ENCODE assay signal across 24 cellular contexts in genomic region chr19:16375936-16376185, GRCh38. TPM values are rescaled to one million over a fixed set of nuclear protein-coding genes. Genes with fewer than 3 reads are reported as not detected.
DNase-seq lines count a peak whose midpoint lies in the region; ATAC-seq and TF ChIP-seq lines count a peak whose summit lies in the region.
"Had no signal": no experiment of that assay in that cellular context is flagged by ENCODE, and none has a peak within 500 bp of the region (broad histone marks: within the 10 kb centered on the region; RNA-seq: fewer than 3 reads in every experiment).

No MANE protein-coding gene starts in this region.

- H3K9me3 Mint-ChIP-seq in activated naive CD4-positive, alpha-beta T cell treated with anti-CD3 and anti-CD28 coated beads, Interleukin-2, amount 50 U/mL, for 24 hours: no peaks in the 10 kb centered on the region
- H3K9me3 Mint-ChIP-seq in CD8-positive, alpha-beta memory T cell: no peaks in the 10 kb centered on the region
- peaks cover 5% of the 10 kb centered on the region for H3K9me3 Mint-ChIP-seq in glutamatergic neuron (ENCODE audit: unreplicated experiment)
- H3K9me3 Mint-ChIP-seq in stimulated activated memory B cell treated with anti-CD40 and anti-IgM and Interleukin-4, amounts not matched to agents 10 μg/mL and 1 μg/mL and 100 μg/mL, for 72 hours: no peaks in the 10 kb centered on the region
- H3K9me3 Mint-ChIP-seq: brain had no signal

- POLR2A ChIA-PET in CD8-positive, alpha-beta memory T cell (lab: Charles Lee): interaction anchor here (1.8 to 2.0 kb wide), 3 partner anchors 45 to 52 kb away, joined by 12 to 16 read pairs (median 14); partner anchors contain the start of gene KLF2

- no peaks in the 10 kb centered on the region for H3K27me3 ChIP-seq in CD8-positive, alpha-beta memory T cell (ENCODE audit: insufficient read depth, low read length, poor library complexity, severe bottlenecking)
- H3K27me3 ChIP-seq: pancreas, stomach, tibial artery had no signal

- ATAC-seq in stimulated activated memory B cell treated with anti-CD40 and anti-IgM and Interleukin-4, amounts not matched to agents 10 μg/mL and 1 μg/mL and 100 μg/mL, for 72 hours: no peak
- no peak for ATAC-seq in GM21367 (IDR thresholded peaks at IDR 0.05; ENCODE audit: unreplicated experiment)
- no peak for ATAC-seq in HG02678 (IDR thresholded peaks at IDR 0.05; ENCODE audit: unreplicated experiment)
- ATAC-seq: pancreas had no signal

- peaks cover 5% of the 10 kb centered on the region for H3K36me3 ChIP-seq in CD8-positive, alpha-beta memory T cell (ENCODE audit: insufficient read depth, low read length)

- no peaks in the 10 kb centered on the region for H3K9me3 ChIP-seq in CD8-positive, alpha-beta memory T cell (ENCODE audit: low read length)
- H3K9me3 ChIP-seq: BLaER1 treated with 17β-estradiol and CSF1 and Interleukin-3, amounts not matched to agents 10 nM and 100 nM; pancreas; stomach; tibial artery had no signal

- H3K4me1 ChIP-seq in CD8-positive, alpha-beta memory T cell (ENCODE audit: insufficient read depth, low read length): peaks cover 90% of the 10 kb centered on the region

- H3K27me3 Mint-ChIP-seq in activated naive CD4-positive, alpha-beta T cell treated with anti-CD3 and anti-CD28 coated beads, Interleukin-2, amount 50 U/mL, for 24 hours: no peaks in the 10 kb centered on the region
- peaks cover 0 to 1% of the 10 kb centered on the region in 2 donors for H3K27me3 Mint-ChIP-seq in CD8-positive, alpha-beta memory T cell
- H3K27me3 Mint-ChIP-seq in glutamatergic neuron (ENCODE audit: unreplicated experiment): peaks cover 12% of the 10 kb centered on the region
- no peaks in the 10 kb centered on the region for H3K27me3 Mint-ChIP-seq in stimulated activated memory B cell treated with anti-CD40 and anti-IgM and Interleukin-4, amounts not matched to agents 10 μg/mL and 1 μg/mL and 100 μg/mL, for 72 hours

- peak overlapping the region; percentile 51 for H3K4me3 Mint-ChIP-seq in activated naive CD4-positive, alpha-beta T cell treated with anti-CD3 and anti-CD28 coated beads, Interleukin-2, amount 50 U/mL, for 24 hours
- peak overlapping the region; percentile 34 to 81 (median 67) for H3K4me3 Mint-ChIP-seq in CD8-positive, alpha-beta memory T cell
- no peak overlapping the region for H3K4me3 Mint-ChIP-seq in glutamatergic neuron (ENCODE audit: unreplicated experiment)
- no peak overlapping the region for H3K4me3 Mint-ChIP-seq in stimulated activated memory B cell treated with anti-CD40 and anti-IgM and Interleukin-4, amounts not matched to agents 10 μg/mL and 1 μg/mL and 100 μg/mL, for 72 hours
- H3K4me3 Mint-ChIP-seq: brain had no signal

- no peak overlapping the region for H3K27ac ChIP-seq in CD8-positive, alpha-beta memory T cell (ENCODE audit: low read depth, low read length)
- H3K27ac ChIP-seq: epithelial cell of prostate, GM23248, pancreas, SK-N-MC, tibial artery had no signal

- no peak for DNase-seq in activated naive CD4-positive, alpha-beta T cell treated with Interleukin-2 at 50 U/mL for 16 hours
- DNase-seq in CD8-positive, alpha-beta memory T cell: no peak
- DNase-seq in glutamatergic neuron: no peak
- DNase-seq: activated CD4-positive, alpha-beta T cell treated with anti-CD3 and anti-CD28 coated beads, Interleukin-2, amount 50 U/mL, for 1 hour; activated CD8-positive, alpha-beta memory T cell treated with anti-CD3 and anti-CD28 coated beads, Interleukin-2, amount 50 U/mL, for 4 hours; activated effector memory CD4-positive, alpha-beta T cell treated with Interleukin-2 at 50 U/mL for 16 hours; GM23248; islet precursor cell; left ventricle myocardium superior; NCI-H1694 treated with DMSO at 0.1 percent for 48 hours; retina; small intestine; stimulated activated CD4-positive, alpha-beta T cell treated with anti-CD3 and anti-CD28 coated beads, Interleukin-1b, Interleukin-23, amount 100 ng/mL, for 48 hours; stomach; tibial artery had no signal

- CTCF ChIA-PET in CD8-positive, alpha-beta memory T cell (lab: Charles Lee): interaction anchor here (1.1 to 8.7 kb wide), 6 partner anchors 9 to 129 kb away, joined by 3 to 61 read pairs (median 4); no protein-coding TSS in a partner anchor

- no peak overlapping the region for H3K4me3 ChIP-seq in CD8-positive, alpha-beta memory T cell (ENCODE audit: low read length)
- H3K4me3 ChIP-seq: BLaER1 treated with 17β-estradiol and CSF1 and Interleukin-3, amounts not matched to agents 10 nM and 100 nM; GM23248; pancreas; SK-N-MC; stomach; tibial artery had no signal

- H3K36me3 Mint-ChIP-seq in activated naive CD4-positive, alpha-beta T cell treated with anti-CD3 and anti-CD28 coated beads, Interleukin-2, amount 50 U/mL, for 24 hours: peaks cover 10% of the 10 kb centered on the region
- H3K36me3 Mint-ChIP-seq in CD8-positive, alpha-beta memory T cell: peaks cover 0 to 33% (median 5%) of the 10 kb centered on the region in 3 donors
- peaks cover 6% of the 10 kb centered on the region for H3K36me3 Mint-ChIP-seq in glutamatergic neuron (ENCODE audit: unreplicated experiment)
- peaks cover 59% of the 10 kb centered on the region for H3K36me3 Mint-ChIP-seq in stimulated activated memory B cell treated with anti-CD40 and anti-IgM and Interleukin-4, amounts not matched to agents 10 μg/mL and 1 μg/mL and 100 μg/mL, for 72 hours

- peaks cover 32% of the 10 kb centered on the region for H3K4me1 Mint-ChIP-seq in activated naive CD4-positive, alpha-beta T cell treated with anti-CD3 and anti-CD28 coated beads, Interleukin-2, amount 50 U/mL, for 24 hours
- H3K4me1 Mint-ChIP-seq in CD8-positive, alpha-beta memory T cell: peaks cover 39 to 55% (median 48%) of the 10 kb centered on the region in 3 donors
- peaks cover 16% of the 10 kb centered on the region for H3K4me1 Mint-ChIP-seq in glutamatergic neuron (ENCODE audit: low read depth, unreplicated experiment)
- H3K4me1 Mint-ChIP-seq in stimulated activated memory B cell treated with anti-CD40 and anti-IgM and Interleukin-4, amounts not matched to agents 10 μg/mL and 1 μg/mL and 100 μg/mL, for 72 hours: peaks cover 56% of the 10 kb centered on the region
- H3K4me1 Mint-ChIP-seq: brain had no signal

- H3K27ac Mint-ChIP-seq in activated naive CD4-positive, alpha-beta T cell treated with anti-CD3 and anti-CD28 coated beads, Interleukin-2, amount 50 U/mL, for 24 hours: no peak overlapping the region
- H3K27ac Mint-ChIP-seq in CD8-positive, alpha-beta memory T cell: peak overlapping the region; percentile 84 to 95 (median 91)
- H3K27ac Mint-ChIP-seq in glutamatergic neuron (ENCODE audit: unreplicated experiment): peak overlapping the region; percentile 75
- peak overlapping the region; percentile 76 for H3K27ac Mint-ChIP-seq in stimulated activated memory B cell treated with anti-CD40 and anti-IgM and Interleukin-4, amounts not matched to agents 10 μg/mL and 1 μg/mL and 100 μg/mL, for 72 hours

- no peak for TF ChIP-seq CTCF in glutamatergic neuron (IDR thresholded peaks at IDR 0.05; ENCODE audit: partially characterized antibody, unreplicated experiment)

RNA-seq across cellular contexts. Expression of gene KLF2, which starts 51.2 kb away (rescaled TPM):
- 10 to 100 TPM; 33.7 to 37.5 TPM for total RNA-seq in CD8-positive, alpha-beta memory T cell
- 219 TPM for polyA plus RNA-seq in CD8-positive, alpha-beta memory T cell
- total RNA-seq in glutamatergic neuron (ENCODE audit: unreplicated experiment): not detected

Comparison
In these comparisons a context has a peak if more than half of its experiments do, and no peak if none do; other contexts are left out.
1. H3K4me3 Mint-ChIP-seq: peak in activated naive CD4-positive, alpha-beta T cell treated with anti-CD3 and anti-CD28 coated beads, Interleukin-2, amount 50 U/mL, for 24 hours (single experiment) and CD8-positive, alpha-beta memory T cell (7 of 7); none in glutamatergic neuron (single experiment) and stimulated activated memory B cell treated with anti-CD40 and anti-IgM and Interleukin-4, amounts not matched to agents 10 μg/mL and 1 μg/mL and 100 μg/mL, for 72 hours (single experiment).
2. RNA of gene KLF2, which starts 51.2 kb away (total RNA-seq): 33.7 to 37.5 TPM in CD8-positive, alpha-beta memory T cell; not detected in glutamatergic neuron (single experiment); every median in the first group is over 10 times any median in the second.